Comparison of ENCODE assay signal across 20 cellular contexts in the genomic region with DNA sequence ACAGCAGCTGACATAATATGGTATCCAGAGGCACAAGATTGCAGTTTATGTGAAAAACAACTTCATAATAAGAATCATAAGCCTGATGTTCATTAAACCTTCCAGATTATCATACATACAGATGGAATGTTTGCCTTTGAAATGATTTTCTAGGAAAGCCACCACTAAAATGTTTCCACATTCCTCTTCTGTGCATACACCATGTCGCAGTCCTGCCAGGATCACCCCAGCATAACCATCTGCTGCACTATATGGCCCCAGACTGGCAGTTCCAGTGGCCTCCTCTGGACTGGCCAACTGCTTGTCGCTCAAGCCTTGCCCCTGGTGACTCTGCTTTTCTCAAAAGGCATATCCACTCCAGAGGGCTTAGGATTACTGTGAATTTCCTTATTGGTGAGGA.
"Had no signal": no experiment of that assay in that cellular context is flagged by ENCODE, and none has a peak within 500 bp of the region (broad histone marks: within the 10 kb centered on the region; RNA-seq: fewer than 3 reads in every experiment).

No MANE protein-coding gene starts in this region.

- DNase-seq: activated CD4-positive, alpha-beta T cell treated with anti-CD3 and anti-CD28 coated beads for 36 hours; activated CD4-positive, CD25-positive, alpha-beta regulatory T cell; activated naive CD4-positive, alpha-beta T cell; activated T-cell treated with anti-CD3 and anti-CD28 coated beads for 4 hours; activated T-cell treated with anti-CD3 and anti-CD28 coated beads, Interleukin-2, amount 50 U/mL, for 72 hours; aorta; body of pancreas; cerebellar nuclear complex; colonic mucosa; effector CD8-positive, alpha-beta T cell; lower lobe of right lung; mesendoderm; right lobe of liver; stimulated activated CD4-positive, alpha-beta T cell treated with anti-CD3 and anti-CD28 coated beads, Interleukin-4, amount 100 ng/mL, for 24 hours; upper lobe of left lung had no signal

- H3K4me1 ChIP-seq: body of pancreas, colonic mucosa, lower lobe of right lung, right lobe of liver, upper lobe of left lung had no signal

- H3K4me3 ChIP-seq: body of pancreas, cardiac muscle cell, colonic mucosa, gastroesophageal sphincter, heart left ventricle, lower lobe of right lung, right lobe of liver, skin epidermis, upper lobe of left lung had no signal

- H3K27me3 ChIP-seq: body of pancreas, cardiac muscle cell, colonic mucosa, gastroesophageal sphincter, heart left ventricle, neutrophil, right lobe of liver, upper lobe of left lung had no signal

- H3K36me3 ChIP-seq: cardiac muscle cell, colonic mucosa, gastroesophageal sphincter, heart left ventricle, lower lobe of right lung, neutrophil, right lobe of liver, upper lobe of left lung had no signal

- H3K27ac ChIP-seq: body of pancreas, cardiac muscle cell, colonic mucosa, gastroesophageal sphincter, lower lobe of right lung, neutrophil, right lobe of liver, skin epidermis, upper lobe of left lung had no signal

- H3K9me3 ChIP-seq: body of pancreas, colonic mucosa, gastroesophageal sphincter, heart left ventricle, lower lobe of right lung, neutrophil, right lobe of liver, upper lobe of left lung had no signal
